Comparison of ENCODE assay signal across 25 cellular contexts in genomic region chr4:86944964-86945781, GRCh38. TPM values are rescaled to one million over a fixed set of nuclear protein-coding genes. Genes with fewer than 3 reads are reported as not detected.
DNase-seq lines count a peak whose midpoint lies in the region; ATAC-seq and TF ChIP-seq lines count a peak whose summit lies in the region.
"Had no signal": no experiment of that assay in that cellular context is flagged by ENCODE, and none has a peak within 500 bp of the region (broad histone marks: within the 10 kb centered on the region; RNA-seq: fewer than 3 reads in every experiment).

No MANE protein-coding gene starts in this region.

- peaks cover 80% of the 10 kb centered on the region for H3K4me1 Mint-ChIP-seq in WTC11
- H3K4me1 Mint-ChIP-seq in stimulated activated naive B cell treated with anti-CD40 and anti-IgM and Interleukin-4, amounts not matched to agents 10 μg/mL and 1 μg/mL and 100 μg/mL, for 72 hours, result peaks cover 29 to 68% of the 10 kb centered on the region in 2 donors

- H3K27me3 ChIP-seq in upper lobe of right lung (no peaks in the 10 kb centered on the region), testis (no peaks in the 10 kb centered on the region)
- H3K27me3 ChIP-seq: MG63, ovary had no signal

- 0 out of 2 replicates have a peak overlapping the region, but pooled peaks have one; percentile 47 for H3K27ac Mint-ChIP-seq in WTC11
- no peak overlapping the region for H3K27ac Mint-ChIP-seq in stimulated activated naive B cell treated with anti-CD40 and anti-IgM and Interleukin-4, amounts not matched to agents 10 μg/mL and 1 μg/mL and 100 μg/mL, for 72 hours
- H3K27ac Mint-ChIP-seq: activated CD4-positive, alpha-beta memory T cell treated with anti-CD3 and anti-CD28 coated beads for 36 hours; CD8-positive, alpha-beta T cell; HFFc6; type B pancreatic cell had no signal

- POLR2A ChIA-PET in HEK293T (lab: Yijun Ruan, JAX) (interaction anchor here (1.0 to 1.6 kb wide), 4 partner anchors 9 to 61 kb away, joined by 4 to 8 read pairs (median 4); partner anchors contain the start of gene AFF1), WTC11 (lab: Charles Lee) (interaction anchor here (0.7 to 4.0 kb wide), 4 partner anchors 10 to 28 kb away, joined by 3 to 16 read pairs (median 4); partner anchors contain the start of gene AFF1)

- CTCF ChIA-PET in HEK293T (lab: Yijun Ruan, JAX) (interaction anchor here (0.6 kb wide), 1 partner anchor 147 kb away, joined by 4 read pairs; no protein-coding TSS in a partner anchor), WTC11 (lab: Charles Lee) (interaction anchor here (1.1 to 2.2 kb wide), 2 partner anchors 10 to 23 kb away, joined by 8 to 19 read pairs; partner anchors contain the start of gene AFF1)

- no peaks in the 10 kb centered on the region for H3K36me3 Mint-ChIP-seq in WTC11
- H3K36me3 Mint-ChIP-seq in stimulated activated naive B cell treated with anti-CD40 and anti-IgM and Interleukin-4, amounts not matched to agents 10 μg/mL and 1 μg/mL and 100 μg/mL, for 72 hours, result peaks cover 7 to 10% of the 10 kb centered on the region in 2 donors

- TF ChIP-seq CTCF in WTC11 (IDR thresholded peaks at IDR 0.05), result no peak
- TF ChIP-seq CTCF in upper lobe of right lung (IDR thresholded peaks at IDR 0.05), result no peak
- no peak for TF ChIP-seq CTCF in testis (IDR thresholded peaks at IDR 0.05)

- H3K4me3 ChIP-seq in upper lobe of right lung (no peak overlapping the region), testis (no peak overlapping the region)
- H3K4me3 ChIP-seq: MG63, ovary had no signal

- no peak overlapping the region for H3K4me3 Mint-ChIP-seq in WTC11
- H3K4me3 Mint-ChIP-seq in stimulated activated naive B cell treated with anti-CD40 and anti-IgM and Interleukin-4, amounts not matched to agents 10 μg/mL and 1 μg/mL and 100 μg/mL, for 72 hours, result no peak overlapping the region
- H3K4me3 Mint-ChIP-seq: activated CD4-positive, alpha-beta memory T cell treated with anti-CD3 and anti-CD28 coated beads for 36 hours; CD8-positive, alpha-beta T cell; HFFc6; naive thymus-derived CD8-positive, alpha-beta T cell; type B pancreatic cell had no signal

- H3K4me1 ChIP-seq in upper lobe of right lung (peaks cover 24% of the 10 kb centered on the region), testis (peaks cover 6% of the 10 kb centered on the region)

- no peak for TF ChIP-seq POLR2A in testis (IDR thresholded peaks at IDR 0.05)

- intact Hi-C loops in Right ventricle myocardium superior (cut with DNase I), result no loop called here
- intact Hi-C loops in cardiac septum (cut with DNase I), result loop anchor here (5.0 kb wide), 1 partner anchor 277 kb away; the partner anchor contains the start of gene KLHL8
- intact Hi-C loops in upper lobe of right lung (cut with DNase I), result no loop called here
- intact Hi-C loops in testis (cut with DNase I; ENCODE audit: low total_unique reads), result no loop called here

- ATAC-seq in Right ventricle myocardium superior (ENCODE audit: poor library complexity), result peak; percentile 47
- ATAC-seq in WTC11, result no peak
- peak; percentile 25 to 44 for ATAC-seq in stimulated activated naive B cell treated with anti-CD40 and anti-IgM and Interleukin-4, amounts not matched to agents 10 μg/mL and 1 μg/mL and 100 μg/mL, for 72 hours (replicated peaks)
- no peak for ATAC-seq in upper lobe of right lung
- no peak for ATAC-seq in stimulated activated naive CD8-positive, alpha-beta T cell treated with anti-CD3 and anti-CD28 coated beads, Interleukin-15, Interleukin-2, amounts not matched to agents 100 U/mL and 50 U/mL, for 24 hours
- ATAC-seq: CD8-positive, alpha-beta T cell; naive thymus-derived CD8-positive, alpha-beta T cell had no signal

- H3K27me3 Mint-ChIP-seq in WTC11 (ENCODE audit: low read depth), result no peaks in the 10 kb centered on the region
- H3K27me3 Mint-ChIP-seq in stimulated activated naive B cell treated with anti-CD40 and anti-IgM and Interleukin-4, amounts not matched to agents 10 μg/mL and 1 μg/mL and 100 μg/mL, for 72 hours, result no peaks in the 10 kb centered on the region
- H3K27me3 Mint-ChIP-seq: activated CD4-positive, alpha-beta memory T cell treated with anti-CD3 and anti-CD28 coated beads for 36 hours; naive thymus-derived CD8-positive, alpha-beta T cell; type B pancreatic cell had no signal

- H3K9me3 ChIP-seq in upper lobe of right lung, result no peaks in the 10 kb centered on the region
- H3K9me3 ChIP-seq in testis, result no peaks in the 10 kb centered on the region
- H3K9me3 ChIP-seq: MG63, ovary had no signal

- H3K36me3 ChIP-seq in upper lobe of right lung, result peaks cover 2% of the 10 kb centered on the region
- H3K36me3 ChIP-seq in testis (ENCODE audit: low read depth, missing control alignments), result no peaks in the 10 kb centered on the region
- H3K36me3 ChIP-seq: MG63, ovary had no signal

- no peaks in the 10 kb centered on the region for H3K9me3 Mint-ChIP-seq in WTC11
- no peaks in the 10 kb centered on the region for H3K9me3 Mint-ChIP-seq in stimulated activated naive B cell treated with anti-CD40 and anti-IgM and Interleukin-4, amounts not matched to agents 10 μg/mL and 1 μg/mL and 100 μg/mL, for 72 hours
- H3K9me3 Mint-ChIP-seq: activated CD4-positive, alpha-beta memory T cell treated with anti-CD3 and anti-CD28 coated beads for 36 hours; CD8-positive, alpha-beta T cell; HFFc6; naive thymus-derived CD8-positive, alpha-beta T cell; type B pancreatic cell had no signal

- no peak overlapping the region for H3K27ac ChIP-seq in upper lobe of right lung
- H3K27ac ChIP-seq in testis, result no peak overlapping the region
- H3K27ac ChIP-seq: ovary had no signal

- DNase-seq in Right ventricle myocardium superior (no peak), cardiac septum (ENCODE audit: low spot score) (no peak), HEK293T (ENCODE audit: extremely low spot score) (no peak), WTC11 (ENCODE audit: low spot score) (no peak), upper lobe of right lung (no peak), testis (no peak)
- no peak for DNase-seq in stimulated activated naive B cell treated with anti-CD40 and anti-IgM and Interleukin-4, amounts not matched to agents 10 μg/mL and 1 μg/mL and 100 μg/mL, for 72 hours
- no peak for DNase-seq in stimulated activated naive CD8-positive, alpha-beta T cell treated with anti-CD3 and anti-CD28 coated beads, Interleukin-15, Interleukin-2, amounts not matched to agents 100 U/mL and 50 U/mL, for 24 hours
- DNase-seq: activated CD4-positive, alpha-beta memory T cell treated with anti-CD3 and anti-CD28 coated beads for 36 hours; activated CD4-positive, CD25-positive, alpha-beta regulatory T cell; activated naive CD4-positive, alpha-beta T cell; activated T-cell treated with anti-CD3 and anti-CD28 coated beads for 4 hours; CD8-positive, alpha-beta T cell; DMS153; HFFc6; MG63; naive thymus-derived CD8-positive, alpha-beta T cell; NCI-H146; NCI-H2171; NCI-H524 treated with DMSO at 0.1 percent for 48 hours; ovary; stimulated activated CD4-positive, alpha-beta T cell treated with anti-CD3 and anti-CD28 coated beads, Interleukin-12 subunit alpha, Interleukin-12 subunit beta, amount 100 ng/mL, for 4 hours; T-helper 9 cell had no signal

TF ChIP-seq in HEK293T, 16 proteins besides CTCF, POLR2A, EP300 and RAD21:
- no peak for TF ChIP-seq FOXK2 (IDR thresholded peaks at IDR 0.05)
- TF ChIP-seq NFRKB (IDR thresholded peaks at IDR 0.05), result no peak
- TF ChIP-seq SP1 (IDR thresholded peaks at IDR 0.05), result no peak
- TF ChIP-seq ZNF384 (IDR thresholded peaks at IDR 0.05), result peak; percentile 39

TF ChIP-seq in WTC11, 78 proteins besides CTCF, POLR2A, EP300 and RAD21 (continues in another document):
- TF ChIP-seq FOXJ3 (CRISPR knock-in tag; IDR thresholded peaks at IDR 0.05; ENCODE audit: borderline replicate concordance), result no peak
- no peak for TF ChIP-seq RELA (CRISPR knock-in tag; IDR thresholded peaks at IDR 0.05; ENCODE audit: borderline replicate concordance)
- no peak for TF ChIP-seq CBFB (CRISPR knock-in tag; IDR thresholded peaks at IDR 0.05; ENCODE audit: low read depth)
- no peak for TF ChIP-seq ZNF423 (CRISPR knock-in tag; IDR thresholded peaks at IDR 0.05)
- TF ChIP-seq IRF1 (CRISPR knock-in tag; IDR thresholded peaks at IDR 0.05), result no peak
- TF ChIP-seq E2F5 (CRISPR knock-in tag; IDR thresholded peaks at IDR 0.05), result no peak
- no peak for TF ChIP-seq PREB (CRISPR knock-in tag; IDR thresholded peaks at IDR 0.05; ENCODE audit: borderline replicate concordance)
- no peak for TF ChIP-seq ZNF416 (CRISPR knock-in tag; IDR thresholded peaks at IDR 0.05)
- TF ChIP-seq NR2C2 (CRISPR knock-in tag; IDR thresholded peaks at IDR 0.05), result no peak
- no peak for TF ChIP-seq SP1 (CRISPR knock-in tag; conservative IDR thresholded peaks at IDR 0.05)
- no peak for TF ChIP-seq ZNF121 (CRISPR knock-in tag; IDR thresholded peaks at IDR 0.05)

RNA-seq across cellular contexts. Expression of gene AFF1, which starts 10.4 kb away (rescaled TPM):
- total RNA-seq in Right ventricle myocardium superior (60.5 TPM), cardiac septum (63.4 TPM), WTC11 (2021) (72.6 to 93.4 TPM (median 83.9 TPM) in 3 replicates), upper lobe of right lung (103 TPM), testis (10 to 100 TPM; 53.6 to 56.8 TPM)
- polyA plus RNA-seq in testis (ENCODE audit: insufficient read depth, low read depth, low replicate concordance), result 15.8 TPM

RNA-seq across cellular contexts. Expression of gene C4orf36, which starts 53.0 kb away (rescaled TPM):
- total RNA-seq in Right ventricle myocardium superior, result 0.59 TPM
- total RNA-seq in cardiac septum, result 0.78 TPM
- total RNA-seq in WTC11 (2021), result 0.73 to 1.5 TPM (median 0.79 TPM) in 3 replicates
- 2.3 TPM for total RNA-seq in upper lobe of right lung
- 10 to 100 TPM in 1 of 2 donors, 1 to 10 TPM in 1; 5.9 to 20.0 TPM for total RNA-seq in testis
- 26.4 TPM for polyA plus RNA-seq in testis (ENCODE audit: insufficient read depth, low read depth, low replicate concordance)
- total RNA-seq: CD8-positive, alpha-beta T cell; naive thymus-derived CD8-positive, alpha-beta T cell had no signal
- polyA plus RNA-seq: endothelial cell of umbilical vein; naive thymus-derived CD8-positive, alpha-beta T cell had no signal

Comparison
In these comparisons a context has a peak if more than half of its experiments do, and no peak if none do; other contexts are left out.
1. ATAC-seq: peak in Right ventricle myocardium superior (single experiment) and stimulated activated naive B cell treated with anti-CD40 and anti-IgM and Interleukin-4, amounts not matched to agents 10 μg/mL and 1 μg/mL and 100 μg/mL, for 72 hours (2 of 2); none in WTC11 (single experiment), upper lobe of right lung (single experiment) and stimulated activated naive CD8-positive, alpha-beta T cell treated with anti-CD3 and anti-CD28 coated beads, Interleukin-15, Interleukin-2, amounts not matched to agents 100 U/mL and 50 U/mL, for 24 hours (single experiment).